Comparison of ENCODE assay signal across 1 cellular context in genomic region chrX:680062-680461, GRCh38.
TF ChIP-seq lines count a peak whose summit lies in the region.

No MANE protein-coding gene starts in this region.

TF ChIP-seq in HepG2, 621 proteins besides CTCF, POLR2A, EP300 and RAD21:
- no peak for TF ChIP-seq GTF3A (CRISPR knock-in tag; conservative IDR thresholded peaks at IDR 0.05)
- TF ChIP-seq CSRNP2 (CRISPR knock-in tag; conservative IDR thresholded peaks at IDR 0.05; ENCODE audit: low read depth), result no peak
- TF ChIP-seq CSRNP1 (CRISPR knock-in tag; IDR thresholded peaks at IDR 0.05), result no peak
- no peak for TF ChIP-seq WIZ (CRISPR knock-in tag; IDR thresholded peaks at IDR 0.05)
- TF ChIP-seq MNT (IDR thresholded peaks at IDR 0.05), result peak; percentile 99
